16 cellular contexts compared by ENCODE assay signal in the genomic region with DNA sequence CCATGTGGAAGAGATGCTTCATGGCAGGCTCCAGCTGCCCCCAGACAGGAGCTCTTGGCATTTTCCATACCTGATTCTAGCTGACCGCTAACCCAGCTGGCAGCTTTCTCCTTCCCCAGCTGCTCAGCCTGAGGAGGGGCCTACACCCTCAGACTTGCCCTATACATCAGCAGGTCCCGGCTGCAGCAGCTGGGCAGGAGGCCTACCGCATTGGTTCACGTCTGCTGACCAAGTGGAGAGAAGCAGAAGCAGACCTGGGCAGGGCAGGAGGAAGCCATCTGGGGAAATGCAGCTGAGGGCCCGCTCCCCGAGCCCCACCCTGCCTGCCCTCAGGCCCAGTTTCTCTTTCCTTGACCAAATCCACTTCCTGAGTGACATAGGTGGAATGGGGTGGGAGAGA. TPM values are rescaled to one million over a fixed set of nuclear protein-coding genes. Genes with fewer than 3 reads are reported as not detected.
DNase-seq lines count a peak whose midpoint lies in the region; ATAC-seq and TF ChIP-seq lines count a peak whose summit lies in the region.
"Had no signal": no experiment of that assay in that cellular context is flagged by ENCODE, and none has a peak within 500 bp of the region (broad histone marks: within the 10 kb centered on the region; RNA-seq: fewer than 3 reads in every experiment).

No MANE protein-coding gene starts in this region.

- H3K9me3 ChIP-seq in OCI-LY7 (ENCODE audit: low read length) (no peaks in the 10 kb centered on the region), spleen (no peaks in the 10 kb centered on the region)
- H3K9me3 ChIP-seq: lower lobe of right lung, stomach had no signal

- H3K4me3 ChIP-seq in OCI-LY7 (ENCODE audit: low read depth, low read length, poor library complexity, severe bottlenecking), result no peak overlapping the region
- H3K4me3 ChIP-seq in spleen, result no peak overlapping the region
- H3K4me3 ChIP-seq: hepatocyte, lower lobe of right lung, stomach had no signal

- no peak for TF ChIP-seq POLR2A in spleen (IDR thresholded peaks at IDR 0.05)

- peaks cover 17% of the 10 kb centered on the region for H3K4me1 Mint-ChIP-seq in activated naive CD4-positive, alpha-beta T cell treated with anti-CD3 and anti-CD28 coated beads, Interleukin-2, amount 10 ng/mL, durations not matched to agents 7 days and 5 days

- DNase-seq in GM19238 (ENCODE audit: insufficient read length, low spot score) (peak; percentile 19), OCI-LY7 (ENCODE audit: low spot score) (peak; percentile 86), spleen (peak; percentile 93), G401 (ENCODE audit: low spot score) (no peak)
- no peak for DNase-seq in activated naive CD4-positive, alpha-beta T cell treated with anti-CD3 and anti-CD28 coated beads, Interleukin-2, amount 10 ng/mL, durations not matched to agents 7 days and 5 days
- DNase-seq: activated CD4-positive, alpha-beta T cell treated with anti-CD3 and anti-CD28 coated beads, Interleukin-2, amount 10 ng/mL, durations not matched to agents 24 days and 14 days; activated T-cell treated with anti-CD3 and anti-CD28 coated beads, Interleukin-2, amount 50 U/mL, for 72 hours; amniotic stem cell; erythroblast; lower lobe of right lung; stomach had no signal

- no TSS peak for BruUV-seq in OCI-LY7 (replicated peaks; lab: Mats Ljungman, UMichigan)

- H3K4me1 ChIP-seq in OCI-LY7 (ENCODE audit: insufficient read depth, low read length, poor library complexity, severe bottlenecking), result peaks cover 28% of the 10 kb centered on the region
- H3K4me1 ChIP-seq in spleen, result peaks cover 1 to 72% (median 32%) of the 10 kb centered on the region in 6 donors
- H3K4me1 ChIP-seq: lower lobe of right lung, stomach had no signal

- in situ Hi-C loops in G401 (cut with HindIII; ENCODE audit: low sequenced_read_pairs), result no loop called here

- no peak overlapping the region for H3K27ac ChIP-seq in OCI-LY7 (ENCODE audit: low read depth, low read length, poor library complexity, severe bottlenecking)
- peak overlapping the region in 6 of 8 donors; percentile 20 to 79 (median 52) for H3K27ac ChIP-seq in spleen
- H3K27ac ChIP-seq: hepatocyte, lower lobe of right lung, stomach had no signal

- H3K79me2 ChIP-seq in OCI-LY7 (ENCODE audit: insufficient read depth, low read depth, low read length), result no peaks in the 10 kb centered on the region
- H3K79me2 ChIP-seq: hepatocyte had no signal

- intact Hi-C loops in OCI-LY7 (cut with micrococcal nuclease; ENCODE audit: unreplicated experiment), result loop anchor here (10.0 kb wide), 1 partner anchor 973 kb away; no protein-coding TSS in a partner anchor
- intact Hi-C loops in spleen (cut with DNase I; ENCODE audit: low total_unique reads), result no loop called here

- H3K4me2 ChIP-seq in OCI-LY7 (ENCODE audit: low read length), result no peak overlapping the region
- H3K4me2 ChIP-seq: hepatocyte had no signal

- ATAC-seq in HG02678 (IDR thresholded peaks at IDR 0.05; ENCODE audit: unreplicated experiment) (peak; percentile 81), GM18520 (IDR thresholded peaks at IDR 0.05; ENCODE audit: unreplicated experiment) (no peak)
- ATAC-seq: activated T-cell treated with anti-CD3 and anti-CD28 coated beads, Interleukin-2, amount 50 U/mL, for 72 hours; HepG2 had no signal

- CTCF ChIA-PET in OCI-LY7 (lab: Charles Lee; ENCODE audit: unreplicated experiment), result interaction anchor here (0.9 to 1.5 kb wide), 4 partner anchors 11 to 430 kb away, joined by 3 to 4 read pairs (median 4); no protein-coding TSS in a partner anchor
- CTCF ChIA-PET in activated naive CD4-positive, alpha-beta T cell treated with anti-CD3 and anti-CD28 coated beads, Interleukin-2, amount 10 ng/mL, durations not matched to agents 7 days and 5 days (lab: Charles Lee), result no interaction called here

- POLR2A ChIA-PET in OCI-LY7 (lab: Charles Lee), result interaction anchor here (0.6 to 4.1 kb wide), 8 partner anchors 11 to 188 kb away, joined by 3 to 30 read pairs (median 4); no protein-coding TSS in a partner anchor

- H3K9me3 Mint-ChIP-seq in activated naive CD4-positive, alpha-beta T cell treated with anti-CD3 and anti-CD28 coated beads, Interleukin-2, amount 10 ng/mL, durations not matched to agents 7 days and 5 days, result no peaks in the 10 kb centered on the region
- H3K9me3 Mint-ChIP-seq: activated CD4-positive, alpha-beta T cell treated with anti-CD3 and anti-CD28 coated beads, Interleukin-2, amount 10 ng/mL, durations not matched to agents 24 days and 14 days had no signal

- H4K20me1 ChIP-seq in OCI-LY7 (ENCODE audit: insufficient read depth, low read length), result no peaks in the 10 kb centered on the region

- 60 to 87% (median 73%) methylated on average over 6 of the region's 6 CpGs for WGBS in spleen, 5 donors

- H3K9me2 ChIP-seq in OCI-LY7 (ENCODE audit: insufficient read depth, low read length), result no peaks in the 10 kb centered on the region

- H3K36me3 Mint-ChIP-seq in activated naive CD4-positive, alpha-beta T cell treated with anti-CD3 and anti-CD28 coated beads, Interleukin-2, amount 10 ng/mL, durations not matched to agents 7 days and 5 days, result no peaks in the 10 kb centered on the region
- H3K36me3 Mint-ChIP-seq: CD14-positive monocyte had no signal

- TF ChIP-seq CTCF in OCI-LY7 (conservative IDR thresholded peaks at IDR 0.05; ENCODE audit: low read length), result no peak
- TF ChIP-seq CTCF in spleen (IDR thresholded peaks at IDR 0.05 in 8 of 11, conservative IDR thresholded peaks at IDR 0.05 in 3 of 11), result no peak

- no peaks in the 10 kb centered on the region for H3K36me3 ChIP-seq in OCI-LY7 (ENCODE audit: insufficient read depth, low read length)
- no peaks in the 10 kb centered on the region for H3K36me3 ChIP-seq in spleen
- H3K36me3 ChIP-seq: lower lobe of right lung, stomach had no signal

- H3K4me3 Mint-ChIP-seq in activated naive CD4-positive, alpha-beta T cell treated with anti-CD3 and anti-CD28 coated beads, Interleukin-2, amount 10 ng/mL, durations not matched to agents 7 days and 5 days, result no peak overlapping the region
- H3K4me3 Mint-ChIP-seq: activated CD4-positive, alpha-beta T cell treated with anti-CD3 and anti-CD28 coated beads, Interleukin-2, amount 10 ng/mL, durations not matched to agents 24 days and 14 days; activated T-cell treated with anti-CD3 and anti-CD28 coated beads, Interleukin-2, amount 50 U/mL, for 72 hours had no signal

- no peaks in the 10 kb centered on the region for H3K27me3 ChIP-seq in spleen (replicated peaks in 1 of 7)
- H3K27me3 ChIP-seq: hepatocyte, stomach had no signal

- H2AFZ ChIP-seq in OCI-LY7 (ENCODE audit: low read length), result peak overlapping the region; percentile 34; the same call in 1 of the 2 replicates
- H2AFZ ChIP-seq: hepatocyte had no signal

- H3K27ac Mint-ChIP-seq in activated naive CD4-positive, alpha-beta T cell treated with anti-CD3 and anti-CD28 coated beads, Interleukin-2, amount 10 ng/mL, durations not matched to agents 7 days and 5 days, result no peak overlapping the region
- H3K27ac Mint-ChIP-seq: activated CD4-positive, alpha-beta T cell treated with anti-CD3 and anti-CD28 coated beads, Interleukin-2, amount 10 ng/mL, durations not matched to agents 24 days and 14 days; activated T-cell treated with anti-CD3 and anti-CD28 coated beads, Interleukin-2, amount 50 U/mL, for 72 hours; CD14-positive monocyte had no signal

- peaks cover 12% of the 10 kb centered on the region for H3K27me3 Mint-ChIP-seq in activated naive CD4-positive, alpha-beta T cell treated with anti-CD3 and anti-CD28 coated beads, Interleukin-2, amount 10 ng/mL, durations not matched to agents 7 days and 5 days
- H3K27me3 Mint-ChIP-seq: activated CD4-positive, alpha-beta T cell treated with anti-CD3 and anti-CD28 coated beads, Interleukin-2, amount 10 ng/mL, durations not matched to agents 24 days and 14 days had no signal

RNA-seq across cellular contexts. Expression of gene LBH, which starts 50.7 kb away (rescaled TPM):
- 0.75 and 3.7 TPM in 2 replicates for total RNA-seq in OCI-LY7 (2014; rRNA removed; shearing (Covaris generic))
- total RNA-seq in OCI-LY7 (2022) (3.0 and 3.8 TPM in 2 replicates), spleen (100 to 1,000 TPM in 6 of 7 donors, 10 to 100 TPM in 1; 86.2 to 178 (median 123) TPM)
- polyA plus RNA-seq in spleen, result 10 to 100 TPM; 48.7 to 94.2 (median 73.9) TPM
- total RNA-seq in G401 (2014; rRNA removed; shearing (Covaris generic)), result not detected in 2 replicates

Comparison
In these comparisons a context has a peak if more than half of its experiments do, and no peak if none do; other contexts are left out.
1. DNase-seq: peak in GM19238 (single experiment), OCI-LY7 (single experiment) and spleen (single experiment); none in activated naive CD4-positive, alpha-beta T cell treated with anti-CD3 and anti-CD28 coated beads, Interleukin-2, amount 10 ng/mL, durations not matched to agents 7 days and 5 days (single experiment) and G401 (single experiment).
2. RNA of gene LBH, which starts 50.7 kb away (total RNA-seq): 86.2 to 178 TPM in spleen; 0.75 to 3.8 TPM in OCI-LY7 and not detected in G401; every median in the first group is over 10 times any median in the second.